Comparison of ENCODE assay signal across 13 cellular contexts in genomic region chr1:2425875-2426274, GRCh38. TPM values are rescaled to one million over a fixed set of nuclear protein-coding genes. Genes with fewer than 3 reads are reported as not detected.
A peak's percentile ranks its signal among the peaks of the same experiment; 100 is the strongest.
DNase-seq lines count a peak whose midpoint lies in the region; TF ChIP-seq lines count a peak whose summit lies in the region.
"Had no signal": no experiment of that assay in that cellular context is flagged by ENCODE, and none has a peak within 500 bp of the region (broad histone marks: within the 10 kb centered on the region; RNA-seq: fewer than 3 reads in every experiment).

No MANE protein-coding gene starts in this region.

- H3K23ac ChIP-seq in trophoblast cell (ENCODE audit: low read length), result no peak overlapping the region

- no peak overlapping the region for H2AFZ ChIP-seq in trophoblast cell (ENCODE audit: insufficient read depth, low read length, poor library complexity)

- WGBS in trophoblast cell (ENCODE audit: extremely low coverage, insufficient coverage, insufficient read length), result no CpG with 5 or more reads among the region's 11 CpGs

- no peak overlapping the region for H2BK120ac ChIP-seq in trophoblast cell (ENCODE audit: insufficient read depth, low read length, poor library complexity)

- DNase-seq in WERI-Rb-1, result no peak
- peak; percentile 46 for DNase-seq in midbrain (lab: John Stamatoyannopoulos, UW)
- DNase-seq in superior temporal gyrus (ENCODE audit: extremely low spot score), result peak; percentile 61
- DNase-seq in trophoblast cell, result no peak
- DNase-seq in 8988T, result no peak
- no peak for DNase-seq in NCI-H1436 (lab: John Stamatoyannopoulos, UW)
- DNase-seq: CD4-positive, CD25-positive, alpha-beta regulatory T cell; DMS53; HCEC 1CT; HFFc6 had no signal

- H4K91ac ChIP-seq in trophoblast cell (ENCODE audit: low read depth, low read length), result no peak overlapping the region

- H3K4me3 ChIP-seq in WERI-Rb-1 (ENCODE audit: low read depth, low read length), result no peak overlapping the region
- H3K4me3 ChIP-seq in trophoblast cell (ENCODE audit: low read depth, low read length), result no peak overlapping the region
- H3K4me3 ChIP-seq: BLaER1 treated with 17β-estradiol and CSF1 and Interleukin-3, amounts not matched to agents 10 nM and 100 nM had no signal

- TF ChIP-seq CTCF in WERI-Rb-1 (IDR thresholded peaks at IDR 0.05; ENCODE audit: low read depth, low read length), result no peak

- H3K79me1 ChIP-seq in trophoblast cell (ENCODE audit: low read length), result no peaks in the 10 kb centered on the region

- no peak overlapping the region for H3K4ac ChIP-seq in trophoblast cell (ENCODE audit: low read depth, low read length)

- no peak overlapping the region for H2AK5ac ChIP-seq in trophoblast cell (ENCODE audit: low read length)

- H3K9ac ChIP-seq in trophoblast cell (ENCODE audit: low read length), result no peak overlapping the region

- no peak overlapping the region for H2BK5ac ChIP-seq in trophoblast cell (ENCODE audit: low read depth, low read length, poor library complexity)

- no peak overlapping the region for H3K14ac ChIP-seq in trophoblast cell (ENCODE audit: low read length)

- H4K8ac ChIP-seq in trophoblast cell (ENCODE audit: low read depth, low read length), result no peak overlapping the region

- H3K18ac ChIP-seq in trophoblast cell (ENCODE audit: low read length), result no peak overlapping the region

- H3K27ac ChIP-seq in WERI-Rb-1 (peak overlapping the region; percentile 46), cingulate gyrus (ENCODE audit: low read depth, low read length) (peak overlapping the region; percentile 60), trophoblast cell (ENCODE audit: low read depth, low read length) (no peak overlapping the region)
- H3K27ac ChIP-seq: HL-60 had no signal

- H3K4me2 ChIP-seq in trophoblast cell (ENCODE audit: low read length), result no peak overlapping the region

- H2BK12ac ChIP-seq in trophoblast cell (ENCODE audit: low read length), result no peak overlapping the region

- H3K79me2 ChIP-seq in trophoblast cell (ENCODE audit: control insufficient read depth, insufficient read depth, low read length, poor library complexity), result no peaks in the 10 kb centered on the region

- H3K36me3 ChIP-seq in WERI-Rb-1 (no peaks in the 10 kb centered on the region), trophoblast cell (ENCODE audit: control insufficient read depth in 1 of 2, insufficient read depth in 2 of 2, low read length in 2 of 2) (no peaks in the 10 kb centered on the region)
- H3K36me3 ChIP-seq: BLaER1 treated with 17β-estradiol and CSF1 and Interleukin-3, amounts not matched to agents 10 nM and 100 nM had no signal

- H4K12ac ChIP-seq in trophoblast cell (ENCODE audit: low read depth, low read length), result no peak overlapping the region

- H3K27me3 ChIP-seq in WERI-Rb-1 (ENCODE audit: insufficient read depth, low read depth, severe bottlenecking) (no peaks in the 10 kb centered on the region), trophoblast cell (ENCODE audit: insufficient read depth, low read length) (no peaks in the 10 kb centered on the region)

- H3K4me1 ChIP-seq in trophoblast cell (ENCODE audit: control insufficient read depth in 1 of 2, insufficient read depth in 2 of 2, low read length in 2 of 2), result no peaks in the 10 kb centered on the region

- H3K9me3 ChIP-seq in WERI-Rb-1 (ENCODE audit: severe bottlenecking) (peaks cover 15% of the 10 kb centered on the region), trophoblast cell (ENCODE audit: insufficient read depth, low read depth, low read length) (peaks cover 27% of the 10 kb centered on the region)

RNA-seq across cellular contexts. Expression of gene PEX10, which starts 13.5 kb away (rescaled TPM):
- 9.4 and 9.5 TPM in 2 replicates for polyA plus RNA-seq in trophoblast cell (2013)

RNA-seq across cellular contexts. Expression of gene RER1, which starts 34.2 kb away (rescaled TPM):
- polyA plus RNA-seq in trophoblast cell (2013), result 186 and 190 TPM in 2 replicates

RNA-seq across cellular contexts. Expression of gene MORN1, which starts 34.5 kb away (rescaled TPM):
- polyA plus RNA-seq in trophoblast cell (2013), result 3.2 and 3.5 TPM in 2 replicates

RNA-seq across cellular contexts. Expression of gene PLCH2, which starts 50.2 kb away (rescaled TPM):
- 0.17 and 0.18 TPM in 2 replicates for polyA plus RNA-seq in trophoblast cell (2013)

Comparison
In these comparisons a context has a peak if more than half of its experiments do, and no peak if none do; other contexts are left out.
1. DNase-seq: peak in midbrain (single experiment) and superior temporal gyrus (single experiment); none in WERI-Rb-1 (single experiment), trophoblast cell (0 of 2), 8988T (single experiment) and NCI-H1436 (single experiment).